8 cellular contexts compared by ENCODE assay signal in genomic region chr6:131199568-131200272, GRCh38.
DNase-seq lines count a peak whose midpoint lies in the region; ATAC-seq and TF ChIP-seq lines count a peak whose summit lies in the region.

No MANE protein-coding gene starts in this region.

- H3K27me3 Mint-ChIP-seq in naive thymus-derived CD8-positive, alpha-beta T cell, result no peaks in the 10 kb centered on the region

- H3K36me3 Mint-ChIP-seq in naive thymus-derived CD8-positive, alpha-beta T cell, result peaks cover 5 to 14% (median 13%) of the 10 kb centered on the region in 3 donors

- POLR2A ChIA-PET in naive thymus-derived CD8-positive, alpha-beta T cell (lab: Charles Lee), result interaction anchor here (0.6 to 4.4 kb wide), 21 partner anchors 9 to 428 kb away, joined by 3 to 53 read pairs (median 3); partner anchors contain the start of genes AKAP7 and MED23

- in situ Hi-C loops in GM13977 (cut with MboI; ENCODE audit: low pct_unique_long_range_greater_than_20kb, low sequenced_read_pairs, unreplicated experiment), result loop anchor here (25.0 kb wide), 1 partner anchor 338 kb away; no protein-coding TSS in a partner anchor

- peak overlapping the region; percentile 92 to 99 (median 98) for H3K27ac Mint-ChIP-seq in naive thymus-derived CD8-positive, alpha-beta T cell

- TF ChIP-seq POLR2A in tibial nerve (IDR thresholded peaks at IDR 0.05), result no peak

- H3K36me3 ChIP-seq in tibial nerve, result peaks cover 0 to 43% (median 0%) of the 10 kb centered on the region in 3 donors

- no peaks in the 10 kb centered on the region for H3K27me3 ChIP-seq in tibial nerve

- no peaks in the 10 kb centered on the region for H3K9me3 ChIP-seq in tibial nerve

- no peaks in the 10 kb centered on the region for H3K4me1 ChIP-seq in tibial nerve

- TF ChIP-seq EP300 in tibial nerve (IDR thresholded peaks at IDR 0.05), result no peak

- DNase-seq in GM13977 (ENCODE audit: low spot score) (peak; percentile 66), NCI-H146 treated with DMSO at 0.1 percent for 48 hours (lab: John Stamatoyannopoulos, UW; ENCODE audit: unreplicated experiment) (peak; percentile 17), tibial nerve (ENCODE audit: low spot score in 2 of 2) (no peak)
- DNase-seq in activated CD4-positive, alpha-beta T cell treated with anti-CD3 and anti-CD28 coated beads, Interleukin-2, amount 50 U/mL, for 1 hour, result peak; percentile 68
- DNase-seq in effector CD8-positive, alpha-beta T cell (lab: John Stamatoyannopoulos, UW), result peak; percentile 50
- peak; percentile 29 to 92 (median 80) for DNase-seq in naive thymus-derived CD8-positive, alpha-beta T cell

- H3K4me3 ChIP-seq in tibial nerve, result no peak overlapping the region

- peak overlapping the region; percentile 72 to 88 (median 81) for H3K4me3 Mint-ChIP-seq in naive thymus-derived CD8-positive, alpha-beta T cell

- peak; percentile 70 for TF ChIP-seq CTCF in 22Rv1 (IDR thresholded peaks at IDR 0.05)
- TF ChIP-seq CTCF in GM13977 (IDR thresholded peaks at IDR 0.05; ENCODE audit: extremely low read depth, insufficient read depth, missing control alignments), result peak; percentile 84
- peak in 4 of 5 experiments; percentile 30 to 62 (median 44) for TF ChIP-seq CTCF in tibial nerve (IDR thresholded peaks at IDR 0.05)

- peaks cover 32 to 61% (median 58%) of the 10 kb centered on the region in 4 donors for H3K4me1 Mint-ChIP-seq in naive thymus-derived CD8-positive, alpha-beta T cell

- peaks cover 0 to 13% (median 6%) of the 10 kb centered on the region in 9 donors for H3K9me3 Mint-ChIP-seq in naive thymus-derived CD8-positive, alpha-beta T cell

- WGBS in tibial nerve, 2 donors, result 59 to 77% methylated on average over 10 of the region's 10 CpGs

- ATAC-seq in HG02852 (IDR thresholded peaks at IDR 0.05; ENCODE audit: unreplicated experiment), result peak; percentile 100
- ATAC-seq in naive thymus-derived CD8-positive, alpha-beta T cell, result peak; percentile 95

- H3K27ac ChIP-seq in 22Rv1 (no peak overlapping the region), tibial nerve (peak overlapping the region in 1 of 4 donors; percentile 72)

Comparison
In these comparisons a context has a peak if more than half of its experiments do, and no peak if none do; other contexts are left out.
1. DNase-seq: peak in GM13977 (single experiment), NCI-H146 treated with DMSO at 0.1 percent for 48 hours (single experiment), activated CD4-positive, alpha-beta T cell treated with anti-CD3 and anti-CD28 coated beads, Interleukin-2, amount 50 U/mL, for 1 hour (single experiment), effector CD8-positive, alpha-beta T cell (single experiment) and naive thymus-derived CD8-positive, alpha-beta T cell (10 of 10); none in tibial nerve (0 of 2).
2. Peak in every context shown above with its lines, with median percentiles within 50 percentile points of each other: CTCF ChIP-seq.